ENCODE assay signal across 8 cellular contexts in the genomic region with DNA sequence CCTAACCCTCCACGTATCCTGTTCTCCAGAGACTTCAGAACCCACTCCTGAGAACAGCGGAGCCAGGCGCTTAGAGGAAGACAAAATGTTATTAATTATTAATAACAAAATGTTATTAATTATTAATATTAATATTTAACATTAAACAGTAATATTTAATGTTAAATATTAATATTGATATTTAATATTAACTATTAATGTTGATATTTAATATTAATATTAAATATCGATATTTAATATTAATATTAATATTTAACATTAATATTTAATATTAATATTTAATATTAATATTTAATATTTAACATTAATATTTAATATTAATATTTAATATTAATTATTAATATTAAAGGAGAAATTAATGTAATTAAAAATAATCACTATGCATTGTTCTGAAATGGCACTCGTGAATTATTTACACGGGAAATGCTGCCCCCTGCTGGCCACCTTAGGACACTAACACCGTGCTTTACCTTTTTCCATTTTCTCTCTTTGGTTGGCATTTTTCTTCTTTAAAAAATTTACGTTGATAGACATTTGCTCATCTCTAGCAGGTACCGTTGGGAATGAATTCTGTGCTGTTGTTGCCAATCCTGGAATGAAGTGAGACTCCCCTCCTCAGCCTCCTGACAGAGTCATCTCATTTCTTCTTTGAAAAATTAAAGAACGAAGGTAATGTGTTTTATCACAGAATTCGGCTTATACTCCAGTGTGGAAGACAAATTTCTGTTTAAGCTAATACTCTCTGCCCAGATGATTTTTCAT. TPM values are rescaled to one million over a fixed set of nuclear protein-coding genes. Genes with fewer than 3 reads are reported as not detected.
A peak's percentile ranks its signal among the peaks of the same experiment; 100 is the strongest.
DNase-seq lines count a peak whose midpoint lies in the region; ATAC-seq, FAIRE-seq and TF ChIP-seq lines count a peak whose summit lies in the region.

No MANE protein-coding gene starts in this region.

- H3K9me3 Mint-ChIP-seq in activated T-cell treated with anti-CD3 and anti-CD28 coated beads, Interleukin-2, amount 50 U/mL, for 24 hours, result no peaks in the 10 kb centered on the region
- H3K9me3 Mint-ChIP-seq in progenitor cell of endocrine pancreas (ENCODE audit: low read depth), result no peaks in the 10 kb centered on the region

- no peaks in the 10 kb centered on the region for H3K36me3 Mint-ChIP-seq in activated T-cell treated with anti-CD3 and anti-CD28 coated beads, Interleukin-2, amount 50 U/mL, for 24 hours (ENCODE audit: low read depth)
- H3K36me3 Mint-ChIP-seq in progenitor cell of endocrine pancreas (ENCODE audit: insufficient read depth), result no peaks in the 10 kb centered on the region

- no peaks in the 10 kb centered on the region for H3K79me2 ChIP-seq in OCI-LY1 (ENCODE audit: insufficient read depth, low read length)

- H3K9me2 ChIP-seq in OCI-LY1 (ENCODE audit: low read depth, low read length), result no peaks in the 10 kb centered on the region

- peaks cover 4% of the 10 kb centered on the region for H3K27me3 Mint-ChIP-seq in activated T-cell treated with anti-CD3 and anti-CD28 coated beads, Interleukin-2, amount 50 U/mL, for 24 hours
- peaks cover 5% of the 10 kb centered on the region for H3K27me3 Mint-ChIP-seq in progenitor cell of endocrine pancreas

- no peak overlapping the region for H3K27ac Mint-ChIP-seq in activated T-cell treated with anti-CD3 and anti-CD28 coated beads, Interleukin-2, amount 50 U/mL, for 24 hours
- H3K27ac Mint-ChIP-seq in progenitor cell of endocrine pancreas, result no peak overlapping the region

- H3K4me2 ChIP-seq in OCI-LY1 (ENCODE audit: low read length), result no peak overlapping the region

- H3K4me3 Mint-ChIP-seq in activated T-cell treated with anti-CD3 and anti-CD28 coated beads, Interleukin-2, amount 50 U/mL, for 24 hours, result no peak overlapping the region
- no peak overlapping the region for H3K4me3 Mint-ChIP-seq in progenitor cell of endocrine pancreas (ENCODE audit: low read depth)

- peak; percentile 70 for TF ChIP-seq CTCF in 22Rv1 (IDR thresholded peaks at IDR 0.05)
- peak; percentile 55 for TF ChIP-seq CTCF in GM12874 (IDR thresholded peaks at IDR 0.05; ENCODE audit: insufficient read depth, low read depth, low read length)
- peak; percentile 58 for TF ChIP-seq CTCF in OCI-LY1 (IDR thresholded peaks at IDR 0.05; ENCODE audit: low read length)
- TF ChIP-seq CTCF in progenitor cell of endocrine pancreas (IDR thresholded peaks at IDR 0.05; ENCODE audit: unreplicated experiment), result peak; percentile 80

- H3K27me3 ChIP-seq in OCI-LY1 (ENCODE audit: insufficient read depth, low read length), result 0 out of 2 replicates have a peak, but pooled peaks cover 6% of the 10 kb centered on the region

- FAIRE-seq in frontal cortex (lab: Jason Lieb, UNC), result peak; percentile 99

- H3K4me1 ChIP-seq in OCI-LY1 (ENCODE audit: insufficient read depth, low read length, severe bottlenecking), result no peaks in the 10 kb centered on the region

- H3K4me3 ChIP-seq in OCI-LY1 (ENCODE audit: low read depth, low read length, poor library complexity, severe bottlenecking), result no peak overlapping the region

- peak; percentile 68 for DNase-seq in activated T-cell treated with anti-CD3 and anti-CD28 coated beads, Interleukin-2, amount 50 U/mL, for 24 hours
- DNase-seq in frontal cortex (ENCODE audit: low spot score in 2 of 2) (peak in 1 of 2 donors; percentile 12), progenitor cell of endocrine pancreas (ENCODE audit: low spot score, unreplicated experiment) (no peak), foreskin melanocyte (no peak)

- no peaks in the 10 kb centered on the region for H3K9me3 ChIP-seq in OCI-LY1 (ENCODE audit: low read length)

- no peaks in the 10 kb centered on the region for H3K36me3 ChIP-seq in OCI-LY1 (ENCODE audit: insufficient read depth, low read length)

- no peak overlapping the region for H2AFZ ChIP-seq in OCI-LY1 (ENCODE audit: low read length)

- no peak overlapping the region for H3K9ac ChIP-seq in OCI-LY1 (ENCODE audit: low read length)

- H3K27ac ChIP-seq in 22Rv1 (no peak overlapping the region), OCI-LY1 (ENCODE audit: low read depth, low read length, poor library complexity, severe bottlenecking) (no peak overlapping the region)

- no peak for ATAC-seq in HG03521 (IDR thresholded peaks at IDR 0.05; ENCODE audit: unreplicated experiment)

- no peaks in the 10 kb centered on the region for H3F3A ChIP-seq in OCI-LY1 (ENCODE audit: insufficient read depth, low read length)

- no peaks in the 10 kb centered on the region for H4K20me1 ChIP-seq in OCI-LY1 (ENCODE audit: insufficient read depth, low read length)

- H3K4me1 Mint-ChIP-seq in activated T-cell treated with anti-CD3 and anti-CD28 coated beads, Interleukin-2, amount 50 U/mL, for 24 hours (ENCODE audit: low read depth), result no peaks in the 10 kb centered on the region
- H3K4me1 Mint-ChIP-seq in progenitor cell of endocrine pancreas (ENCODE audit: low read depth), result no peaks in the 10 kb centered on the region

RNA-seq across cellular contexts. Expression of gene GGTLC1, which starts 7.5 kb away (rescaled TPM):
- total RNA-seq in frontal cortex (not detected), progenitor cell of endocrine pancreas (not detected in 2 replicates)
